In the genomic region with DNA sequence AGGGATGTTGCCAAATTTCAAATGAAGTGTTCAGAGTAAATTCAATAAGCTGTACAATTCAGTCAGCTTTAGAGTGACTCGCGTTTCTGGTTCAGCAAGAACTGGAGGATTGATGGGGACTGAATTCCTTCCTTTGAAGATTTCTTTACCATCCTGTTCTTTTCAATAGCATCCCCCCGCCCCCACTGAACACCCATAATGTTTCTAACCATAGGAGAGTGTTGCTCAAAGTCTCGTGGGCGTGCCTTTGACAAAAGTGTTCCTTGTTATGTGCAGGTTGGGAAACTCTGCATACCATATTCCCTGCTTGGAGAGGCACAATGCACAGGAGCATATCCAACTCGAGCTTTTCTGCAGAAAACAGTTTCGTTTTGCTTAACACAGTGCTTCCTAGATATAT, we compare ENCODE assay signal across 14 cellular contexts.
DNase-seq lines count a peak whose midpoint lies in the region; ATAC-seq and TF ChIP-seq lines count a peak whose summit lies in the region.
"Had no signal": no experiment of that assay in that cellular context is flagged by ENCODE, and none has a peak within 500 bp of the region (broad histone marks: within the 10 kb centered on the region; RNA-seq: fewer than 3 reads in every experiment).

No MANE protein-coding gene starts in this region.

- no peak overlapping the region for H3K4me3 Mint-ChIP-seq in activated CD4-positive, alpha-beta T cell treated with anti-CD3 and anti-CD28 coated beads, Interleukin-2, amount 10 ng/mL, durations not matched to agents 24 days and 14 days
- H3K4me3 Mint-ChIP-seq: activated naive CD8-positive, alpha-beta T cell treated with anti-CD3 and anti-CD28 coated beads for 36 hours; CD4-positive, CD25-positive, alpha-beta regulatory T cell had no signal

- no peaks in the 10 kb centered on the region for H3K27me3 Mint-ChIP-seq in activated CD4-positive, alpha-beta T cell treated with anti-CD3 and anti-CD28 coated beads, Interleukin-2, amount 10 ng/mL, durations not matched to agents 24 days and 14 days
- H3K27me3 Mint-ChIP-seq: CD4-positive, CD25-positive, alpha-beta regulatory T cell had no signal

- no peaks in the 10 kb centered on the region for H3K36me3 Mint-ChIP-seq in activated CD4-positive, alpha-beta T cell treated with anti-CD3 and anti-CD28 coated beads, Interleukin-2, amount 10 ng/mL, durations not matched to agents 24 days and 14 days (ENCODE audit: low read depth)
- H3K36me3 Mint-ChIP-seq: activated naive CD8-positive, alpha-beta T cell treated with anti-CD3 and anti-CD28 coated beads for 36 hours had no signal

- intact Hi-C loops in dorsolateral prefrontal cortex (cut with DNase I): no loop called here
- intact Hi-C loops in activated CD4-positive, alpha-beta T cell treated with anti-CD3 and anti-CD28 coated beads, Interleukin-2, amount 10 ng/mL, durations not matched to agents 24 days and 14 days (cut with micrococcal nuclease): no loop called here

- TF ChIP-seq CTCF in dorsolateral prefrontal cortex (IDR thresholded peaks at IDR 0.05 in 54 of 56, conservative IDR thresholded peaks at IDR 0.05 in 2 of 56; ENCODE audit: low read depth in 1 of 56, partially characterized antibody in 56 of 56): no peak

- no peaks in the 10 kb centered on the region for H3K4me1 Mint-ChIP-seq in activated CD4-positive, alpha-beta T cell treated with anti-CD3 and anti-CD28 coated beads, Interleukin-2, amount 10 ng/mL, durations not matched to agents 24 days and 14 days
- H3K4me1 Mint-ChIP-seq: activated naive CD8-positive, alpha-beta T cell treated with anti-CD3 and anti-CD28 coated beads for 36 hours had no signal

- no peaks in the 10 kb centered on the region for H3K4me1 ChIP-seq in muscle layer of duodenum (ENCODE audit: control insufficient read depth in 1 of 2, insufficient read depth in 2 of 2, low read length in 2 of 2)

- ATAC-seq in HG03095 (IDR thresholded peaks at IDR 0.05; ENCODE audit: unreplicated experiment): no peak

- H3K27me3 ChIP-seq in dorsolateral prefrontal cortex (peaks cover 0 to 87% (median 24%) of the 10 kb centered on the region in 45 donors), muscle layer of duodenum (ENCODE audit: low read depth, low read length) (no peaks in the 10 kb centered on the region)
- H3K27me3 ChIP-seq: ovary had no signal

- H3K9me3 ChIP-seq in muscle layer of duodenum (ENCODE audit: control insufficient read depth in 1 of 2, low read length in 2 of 2): no peaks in the 10 kb centered on the region
- H3K9me3 ChIP-seq: ovary had no signal

- H3K27ac ChIP-seq in dorsolateral prefrontal cortex: no peak overlapping the region
- no peak overlapping the region for H3K27ac ChIP-seq in muscle layer of duodenum (ENCODE audit: low read length)
- H3K27ac ChIP-seq: ovary, RWPE1 had no signal

- no peaks in the 10 kb centered on the region for H3K36me3 ChIP-seq in muscle layer of duodenum (ENCODE audit: control insufficient read depth in 1 of 2, insufficient read depth in 2 of 2, low read length in 2 of 2)
- H3K36me3 ChIP-seq: ovary had no signal

- H3K4me3 ChIP-seq in dorsolateral prefrontal cortex (peak overlapping the region in 42 of 59 donors; percentile 3 to 54 (median 32)), muscle layer of duodenum (ENCODE audit: low read depth in 1 of 2, low read length in 2 of 2) (peak overlapping the region; percentile 33 to 52)
- H3K4me3 ChIP-seq: ovary had no signal

- DNase-seq in COLO829 (ENCODE audit: low spot score) (peak; percentile 16), NCI-H226 (peak; percentile 1), dorsolateral prefrontal cortex (peak in 1 of 10 donors; percentile 10), HT-29 (ENCODE audit: low spot score) (no peak)
- DNase-seq in activated CD4-positive, alpha-beta T cell treated with anti-CD3 and anti-CD28 coated beads, Interleukin-2, amount 10 ng/mL, durations not matched to agents 24 days and 14 days: no peak
- DNase-seq in stimulated activated CD4-positive, alpha-beta T cell treated with anti-CD3 and anti-CD28 coated beads, Interleukin-1b, Interleukin-23, amount 100 ng/mL, for 48 hours: no peak
- DNase-seq: activated naive CD8-positive, alpha-beta T cell treated with anti-CD3 and anti-CD28 coated beads for 36 hours; CD4-positive, CD25-positive, alpha-beta regulatory T cell; ovary; stimulated activated CD4-positive, alpha-beta T cell treated with anti-CD3 and anti-CD28 coated beads, Interleukin-4, amount 100 ng/mL, for 1 hour; stimulated activated naive CD4-positive, alpha-beta T cell had no signal

- H3K27ac Mint-ChIP-seq in activated CD4-positive, alpha-beta T cell treated with anti-CD3 and anti-CD28 coated beads, Interleukin-2, amount 10 ng/mL, durations not matched to agents 24 days and 14 days: no peak overlapping the region
- H3K27ac Mint-ChIP-seq: activated naive CD8-positive, alpha-beta T cell treated with anti-CD3 and anti-CD28 coated beads for 36 hours; CD4-positive, CD25-positive, alpha-beta regulatory T cell had no signal

- no peaks in the 10 kb centered on the region for H3K9me3 Mint-ChIP-seq in activated CD4-positive, alpha-beta T cell treated with anti-CD3 and anti-CD28 coated beads, Interleukin-2, amount 10 ng/mL, durations not matched to agents 24 days and 14 days
- H3K9me3 Mint-ChIP-seq: activated naive CD8-positive, alpha-beta T cell treated with anti-CD3 and anti-CD28 coated beads for 36 hours had no signal

Comparison
In these comparisons a context has a peak if more than half of its experiments do, and no peak if none do; other contexts are left out.
1. DNase-seq: peak in COLO829 (single experiment) and NCI-H226 (single experiment); none in activated CD4-positive, alpha-beta T cell treated with anti-CD3 and anti-CD28 coated beads, Interleukin-2, amount 10 ng/mL, durations not matched to agents 24 days and 14 days (single experiment), HT-29 (single experiment) and stimulated activated CD4-positive, alpha-beta T cell treated with anti-CD3 and anti-CD28 coated beads, Interleukin-1b, Interleukin-23, amount 100 ng/mL, for 48 hours (single experiment).